1 cellular context compared by ENCODE assay signal in genomic region chr11:208177-208916, GRCh38.
TF ChIP-seq lines count a peak whose summit lies in the region.

No MANE protein-coding gene starts in this region.

TF ChIP-seq in HepG2, 621 proteins besides CTCF, POLR2A, EP300 and RAD21 (continued from another document and continues in another):
- TF ChIP-seq LCORL (IDR thresholded peaks at IDR 0.05) (no peak), LCORL (CRISPR knock-in tag; IDR thresholded peaks at IDR 0.05) (peak; percentile 12; the same call in 1 of the 2 replicates), KLF12 (CRISPR knock-in tag; IDR thresholded peaks at IDR 0.05; ENCODE audit: borderline replicate concordance) (peak; percentile 39; the same call in 1 of the 2 replicates), ZZZ3 (CRISPR knock-in tag; IDR thresholded peaks at IDR 0.05; ENCODE audit: borderline replicate concordance) (0 out of 2 replicates have a peak, but pooled peaks have one; percentile 10), GATAD1 (CRISPR knock-in tag; IDR thresholded peaks at IDR 0.05) (peak; percentile 87), ZBTB20 (CRISPR knock-in tag; IDR thresholded peaks at IDR 0.05; ENCODE audit: borderline replicate concordance, low read depth) (0 out of 2 replicates have a peak, but pooled peaks have one; percentile 33), ZNF30 (CRISPR knock-in tag; IDR thresholded peaks at IDR 0.05) (0 out of 2 replicates have a peak, but pooled peaks have one; percentile 61), GRHL1 (CRISPR knock-in tag; conservative IDR thresholded peaks at IDR 0.05) (no peak), PATZ1 (CRISPR knock-in tag; IDR thresholded peaks at IDR 0.05) (peak; percentile 43; the same call in 1 of the 2 replicates), AFF4 (CRISPR knock-in tag; IDR thresholded peaks at IDR 0.05) (no peak), HDAC2 (CRISPR knock-in tag; IDR thresholded peaks at IDR 0.05) (peak; percentile 21; the same call in 1 of the 2 replicates), ARID2 (CRISPR knock-in tag; IDR thresholded peaks at IDR 0.05; ENCODE audit: borderline replicate concordance) (0 out of 2 replicates have a peak, but pooled peaks have one; percentile 23), CREB1 (IDR thresholded peaks at IDR 0.05) (no peak), CREB1 (CRISPR knock-in tag; IDR thresholded peaks at IDR 0.05) (no peak), ZNF687 (CRISPR knock-in tag; IDR thresholded peaks at IDR 0.05) (peak; percentile 56; the same call in 1 of the 2 replicates), SOX13 (IDR thresholded peaks at IDR 0.05) (no peak), SOX13 (CRISPR knock-in tag; conservative IDR thresholded peaks at IDR 0.05 in 1 of 2, IDR thresholded peaks at IDR 0.05 in 1 of 2) (no peak), LRRFIP1 (CRISPR knock-in tag; conservative IDR thresholded peaks at IDR 0.05) (no peak), ATF3 (CRISPR knock-in tag; IDR thresholded peaks at IDR 0.05) (0 out of 2 replicates have a peak, but pooled peaks have one; percentile 20), HMGXB4 (CRISPR knock-in tag; IDR thresholded peaks at IDR 0.05; ENCODE audit: borderline replicate concordance in 1 of 2, low read depth in 1 of 2) (peak in 1 of 2 experiments; percentile 77; a peak in 2 of 4 replicates), USF2 (IDR thresholded peaks at IDR 0.05; ENCODE audit: low read depth, low read length) (no peak), USF2 (CRISPR knock-in tag; IDR thresholded peaks at IDR 0.05; ENCODE audit: borderline replicate concordance) (no peak), TIGD3 (CRISPR knock-in tag; IDR thresholded peaks at IDR 0.05; ENCODE audit: borderline replicate concordance) (no peak), GABPA (IDR thresholded peaks at IDR 0.05; ENCODE audit: low read depth, low read length) (no peak), GABPA (CRISPR knock-in tag; IDR thresholded peaks at IDR 0.05; ENCODE audit: low read depth) (peak; percentile 53; the same call in 1 of the 2 replicates), ZBTB8A (CRISPR knock-in tag; IDR thresholded peaks at IDR 0.05; ENCODE audit: borderline replicate concordance, low read depth) (no peak), MNT (IDR thresholded peaks at IDR 0.05) (no peak)
